In the genomic region with DNA sequence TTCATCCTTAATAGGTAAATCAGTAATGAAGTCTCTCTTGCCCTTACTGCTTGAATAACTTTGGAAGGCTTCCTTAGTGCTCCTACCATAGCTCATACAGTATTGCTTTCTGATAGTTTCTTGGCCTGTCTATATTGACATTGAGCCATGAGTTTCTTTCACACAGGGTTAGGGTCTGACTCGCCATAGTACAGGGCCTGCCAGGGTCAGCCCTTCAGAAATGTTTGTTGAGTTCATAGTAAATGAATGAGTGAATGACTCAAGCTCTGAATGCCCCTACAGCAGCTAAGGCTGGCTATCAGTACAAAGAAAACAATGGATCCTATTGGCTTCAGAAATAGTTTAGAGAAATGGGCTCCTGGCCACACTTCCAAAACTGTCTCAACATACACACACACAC, we compare ENCODE assay signal across 16 cellular contexts.
"Had no signal": no experiment of that assay in that cellular context is flagged by ENCODE, and none has a peak within 500 bp of the region (broad histone marks: within the 10 kb centered on the region; RNA-seq: fewer than 3 reads in every experiment).

No MANE protein-coding gene starts in this region.

- H3K27ac ChIP-seq: breast epithelium, dorsolateral prefrontal cortex, left lung, sigmoid colon, upper lobe of left lung had no signal

- H3K36me3 ChIP-seq: breast epithelium, left lung, sigmoid colon, upper lobe of left lung had no signal

- DNase-seq: activated CD4-positive, alpha-beta T cell treated with anti-CD3 and anti-CD28 coated beads for 1 hour; activated CD4-positive, alpha-beta T cell treated with anti-CD3 and anti-CD28 coated beads, Interleukin-2, amount 50 U/mL, for 48 hours; activated CD8-positive, alpha-beta memory T cell treated with anti-CD3 and anti-CD28 coated beads, Interleukin-2, amount 10 ng/mL, durations not matched to agents 7 days and 5 days; activated effector memory CD4-positive, alpha-beta T cell treated with anti-CD3 and anti-CD28 coated beads, Interleukin-2, amount 50 U/mL, for 16 hours; activated T-cell treated with anti-CD3 and anti-CD28 coated beads, Interleukin-2, amount 50 U/mL, for 4 hours; amniotic stem cell; dorsolateral prefrontal cortex; hypothalamus; left lung; mesenchymal stem cell; nephron progenitor cell; sigmoid colon; stimulated activated CD4-positive, alpha-beta T cell treated with anti-CD3 and anti-CD28 coated beads, Interleukin-2, amount 100 ng/mL, for 48 hours; stimulated activated naive CD4-positive, alpha-beta T cell treated with Interleukin-2 at 50 U/mL for 16 hours; upper lobe of left lung had no signal

- H3K27me3 ChIP-seq: breast epithelium, dorsolateral prefrontal cortex, left lung, sigmoid colon, upper lobe of left lung had no signal

- H3K9me3 ChIP-seq: breast epithelium, left lung, sigmoid colon, upper lobe of left lung had no signal

- H3K4me1 ChIP-seq: breast epithelium, left lung, sigmoid colon, upper lobe of left lung had no signal

- H3K4me3 ChIP-seq: breast epithelium, dorsolateral prefrontal cortex, left lung, sigmoid colon, upper lobe of left lung had no signal
